In the genomic region with DNA sequence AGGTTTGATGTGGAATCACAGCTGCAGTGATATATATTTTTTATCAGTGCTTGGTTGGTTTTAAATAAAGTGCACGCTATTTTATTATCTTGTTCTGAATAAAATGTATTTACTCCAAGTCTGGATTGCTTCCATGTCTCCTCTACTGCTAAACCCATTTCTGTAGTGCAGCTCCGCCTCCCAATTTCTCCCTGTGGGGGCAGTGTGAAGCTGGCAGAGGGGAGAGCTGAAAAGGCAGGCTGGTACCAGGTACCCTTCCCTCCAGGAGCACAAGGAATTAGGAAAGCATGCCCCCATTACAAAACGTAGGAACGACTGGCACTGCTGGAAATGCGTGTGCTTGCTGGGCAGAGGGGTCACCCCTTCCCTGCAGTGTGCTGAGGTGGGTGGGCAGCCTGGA, we compare ENCODE assay signal across 1 cellular context.
TF ChIP-seq lines count a peak whose summit lies in the region.

No MANE protein-coding gene starts in this region.

TF ChIP-seq in HCT116, 20 proteins besides CTCF, POLR2A, EP300 and RAD21 (continued from another document):
- TF ChIP-seq, protein P1, sequence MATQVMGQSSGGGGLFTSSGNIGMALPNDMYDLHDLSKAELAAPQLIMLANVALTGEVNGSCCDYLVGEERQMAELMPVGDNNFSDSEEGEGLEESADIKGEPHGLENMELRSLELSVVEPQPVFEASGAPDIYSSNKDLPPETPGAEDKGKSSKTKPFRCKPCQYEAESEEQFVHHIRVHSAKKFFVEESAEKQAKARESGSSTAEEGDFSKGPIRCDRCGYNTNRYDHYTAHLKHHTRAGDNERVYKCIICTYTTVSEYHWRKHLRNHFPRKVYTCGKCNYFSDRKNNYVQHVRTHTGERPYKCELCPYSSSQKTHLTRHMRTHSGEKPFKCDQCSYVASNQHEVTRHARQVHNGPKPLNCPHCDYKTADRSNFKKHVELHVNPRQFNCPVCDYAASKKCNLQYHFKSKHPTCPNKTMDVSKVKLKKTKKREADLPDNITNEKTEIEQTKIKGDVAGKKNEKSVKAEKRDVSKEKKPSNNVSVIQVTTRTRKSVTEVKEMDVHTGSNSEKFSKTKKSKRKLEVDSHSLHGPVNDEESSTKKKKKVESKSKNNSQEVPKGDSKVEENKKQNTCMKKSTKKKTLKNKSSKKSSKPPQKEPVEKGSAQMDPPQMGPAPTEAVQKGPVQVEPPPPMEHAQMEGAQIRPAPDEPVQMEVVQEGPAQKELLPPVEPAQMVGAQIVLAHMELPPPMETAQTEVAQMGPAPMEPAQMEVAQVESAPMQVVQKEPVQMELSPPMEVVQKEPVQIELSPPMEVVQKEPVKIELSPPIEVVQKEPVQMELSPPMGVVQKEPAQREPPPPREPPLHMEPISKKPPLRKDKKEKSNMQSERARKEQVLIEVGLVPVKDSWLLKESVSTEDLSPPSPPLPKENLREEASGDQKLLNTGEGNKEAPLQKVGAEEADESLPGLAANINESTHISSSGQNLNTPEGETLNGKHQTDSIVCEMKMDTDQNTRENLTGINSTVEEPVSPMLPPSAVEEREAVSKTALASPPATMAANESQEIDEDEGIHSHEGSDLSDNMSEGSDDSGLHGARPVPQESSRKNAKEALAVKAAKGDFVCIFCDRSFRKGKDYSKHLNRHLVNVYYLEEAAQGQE (IDR thresholded peaks at IDR 0.05; ENCODE audit: low read depth): no peak
- no peak for TF ChIP-seq EGR1 (IDR thresholded peaks at IDR 0.05; ENCODE audit: low read depth)
- TF ChIP-seq CEBPB (IDR thresholded peaks at IDR 0.05; ENCODE audit: low read depth): no peak
- TF ChIP-seq, protein P2, sequence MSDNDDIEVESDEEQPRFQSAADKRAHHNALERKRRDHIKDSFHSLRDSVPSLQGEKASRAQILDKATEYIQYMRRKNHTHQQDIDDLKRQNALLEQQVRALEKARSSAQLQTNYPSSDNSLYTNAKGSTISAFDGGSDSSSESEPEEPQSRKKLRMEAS (IDR thresholded peaks at IDR 0.05): no peak
- no peak for TF ChIP-seq ZNF274 (IDR thresholded peaks at IDR 0.05; ENCODE audit: low read depth, low read length)
- TF ChIP-seq JUND (IDR thresholded peaks at IDR 0.05): no peak
- no peak for TF ChIP-seq POLR2AphosphoS5 (IDR thresholded peaks at IDR 0.05; ENCODE audit: low read depth, low read length)
- no peak for TF ChIP-seq EZH2phosphoT487 (IDR thresholded peaks at IDR 0.05; ENCODE audit: borderline replicate concordance)
- TF ChIP-seq CBX3 (IDR thresholded peaks at IDR 0.05; ENCODE audit: low read depth): no peak
- TF ChIP-seq EZH2 (IDR thresholded peaks at IDR 0.05): no peak
- TF ChIP-seq, protein P3, sequence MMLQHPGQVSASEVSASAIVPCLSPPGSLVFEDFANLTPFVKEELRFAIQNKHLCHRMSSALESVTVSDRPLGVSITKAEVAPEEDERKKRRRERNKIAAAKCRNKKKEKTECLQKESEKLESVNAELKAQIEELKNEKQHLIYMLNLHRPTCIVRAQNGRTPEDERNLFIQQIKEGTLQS (IDR thresholded peaks at IDR 0.05): no peak
- TF ChIP-seq SP1 (IDR thresholded peaks at IDR 0.05; ENCODE audit: low read depth): no peak
- TF ChIP-seq ZFX (IDR thresholded peaks at IDR 0.05): no peak
